ENCODE assay signal across 15 cellular contexts in genomic region chr7:153473189-153473588, GRCh38.
"Had no signal": no experiment of that assay in that cellular context is flagged by ENCODE, and none has a peak within 500 bp of the region (broad histone marks: within the 10 kb centered on the region; RNA-seq: fewer than 3 reads in every experiment).

No MANE protein-coding gene starts in this region.

- H3K27me3 ChIP-seq: stomach had no signal

- ATAC-seq: naive thymus-derived CD4-positive, alpha-beta T cell had no signal

- H3K4me3 ChIP-seq: stomach had no signal

- H3K4me1 ChIP-seq: parathyroid adenoma, stomach had no signal

- H3K27ac ChIP-seq: parathyroid adenoma, stomach had no signal

- H3K9me3 ChIP-seq: stomach had no signal

- DNase-seq: cerebellar nuclear complex; dermis blood vessel endothelial cell; erythroblast; foreskin melanocyte; head of caudate nucleus; hypothalamus; mammary epithelial cell; naive thymus-derived CD4-positive, alpha-beta T cell; nephron progenitor cell; small intestine; stimulated activated CD4-positive, alpha-beta T cell treated with anti-CD3 and anti-CD28 coated beads, Interleukin-12 subunit alpha, Interleukin-12 subunit beta, amount 100 ng/mL, for 4 hours; stimulated activated naive CD4-positive, alpha-beta T cell; stomach; substantia nigra had no signal

- H3K36me3 ChIP-seq: stomach had no signal
